Comparison of ENCODE assay signal across 11 cellular contexts in genomic region chr1:206930210-206930798, GRCh38. TPM values are rescaled to one million over a fixed set of nuclear protein-coding genes. Genes with fewer than 3 reads are reported as not detected.
DNase-seq lines count a peak whose midpoint lies in the region; ATAC-seq and TF ChIP-seq lines count a peak whose summit lies in the region.
"Had no signal": no experiment of that assay in that cellular context is flagged by ENCODE, and none has a peak within 500 bp of the region (broad histone marks: within the 10 kb centered on the region; RNA-seq: fewer than 3 reads in every experiment).

No MANE protein-coding gene starts in this region.

- H3K36me3 Mint-ChIP-seq in CD8-positive, alpha-beta T cell: no peaks in the 10 kb centered on the region
- H3K36me3 Mint-ChIP-seq in activated T-helper 17 cell treated with anti-CD3 and anti-CD28 coated beads, Interleukin-2, amount 50 U/mL, for 72 hours (ENCODE audit: low read depth): no peaks in the 10 kb centered on the region

- peaks cover 52% of the 10 kb centered on the region for H3K4me1 ChIP-seq in CD8-positive, alpha-beta T cell (ENCODE audit: insufficient read depth, low read length)
- H3K4me1 ChIP-seq: adrenal gland had no signal

- intact Hi-C loops in CD8-positive, alpha-beta T cell (cut with DNase I, micrococcal nuclease): loop anchor here in 1 of 2 experiments (5.0 kb wide), 1 partner anchor 147 kb away; no protein-coding TSS in a partner anchor

- H3K27me3 ChIP-seq in CD8-positive, alpha-beta T cell (ENCODE audit: insufficient read depth, low read length): no peaks in the 10 kb centered on the region
- H3K27me3 ChIP-seq: adrenal gland had no signal

- H3K27ac Mint-ChIP-seq in CD8-positive, alpha-beta T cell: peak overlapping the region; percentile 90
- H3K27ac Mint-ChIP-seq in activated T-helper 17 cell treated with anti-CD3 and anti-CD28 coated beads, Interleukin-2, amount 50 U/mL, for 72 hours: peak overlapping the region; percentile 93

- CTCF ChIA-PET in CD8-positive, alpha-beta T cell (lab: Charles Lee): interaction anchor here (1.2 to 15.7 kb wide), 8 partner anchors 13 to 271 kb away, joined by 3 to 395 read pairs (median 68); partner anchors contain the start of genes FCMR and IL20

- TF ChIP-seq CTCF in CD8-positive, alpha-beta T cell (IDR thresholded peaks at IDR 0.05): no peak

- peaks cover 63% of the 10 kb centered on the region for H3K4me1 Mint-ChIP-seq in CD8-positive, alpha-beta T cell (ENCODE audit: low read depth)
- H3K4me1 Mint-ChIP-seq in activated T-helper 17 cell treated with anti-CD3 and anti-CD28 coated beads, Interleukin-2, amount 50 U/mL, for 72 hours: peaks cover 21% of the 10 kb centered on the region

- peak overlapping the region; percentile 18 for H3K27ac ChIP-seq in CD8-positive, alpha-beta T cell (ENCODE audit: low read depth, low read length)
- H3K27ac ChIP-seq: adrenal gland had no signal

- no peaks in the 10 kb centered on the region for H3K36me3 ChIP-seq in CD8-positive, alpha-beta T cell (ENCODE audit: insufficient read depth, low read length)
- H3K36me3 ChIP-seq: adrenal gland had no signal

- DNase-seq in CD8-positive, alpha-beta T cell: peak in 4 of 7 experiments; percentile 34 to 67 (median 46)
- DNase-seq in SHP77 (lab: John Stamatoyannopoulos, UW) (no peak), HK-2 (ENCODE audit: unreplicated experiment) (no peak), NCI-H2107 (lab: John Stamatoyannopoulos, UW) (no peak), NCI-H1930 (lab: John Stamatoyannopoulos, UW) (no peak)

- POLR2A ChIA-PET in CD8-positive, alpha-beta T cell (lab: Charles Lee): interaction anchor here (0.6 to 10.8 kb wide), 6 partner anchors 8 to 196 kb away, joined by 3 to 123 read pairs (median 10); partner anchors contain the start of gene FCMR

- no peaks in the 10 kb centered on the region for H3K9me3 Mint-ChIP-seq in CD8-positive, alpha-beta T cell
- H3K9me3 Mint-ChIP-seq in activated T-helper 17 cell treated with anti-CD3 and anti-CD28 coated beads, Interleukin-2, amount 50 U/mL, for 72 hours: no peaks in the 10 kb centered on the region

- H3K27me3 Mint-ChIP-seq in CD8-positive, alpha-beta T cell (ENCODE audit: low read depth): no peaks in the 10 kb centered on the region
- no peaks in the 10 kb centered on the region for H3K27me3 Mint-ChIP-seq in activated T-helper 17 cell treated with anti-CD3 and anti-CD28 coated beads, Interleukin-2, amount 50 U/mL, for 72 hours

- H3K9me3 ChIP-seq in CD8-positive, alpha-beta T cell (ENCODE audit: low read length): no peaks in the 10 kb centered on the region
- H3K9me3 ChIP-seq: adrenal gland had no signal

- H3K4me3 ChIP-seq in CD8-positive, alpha-beta T cell (ENCODE audit: low read depth, low read length): no peak overlapping the region
- H3K4me3 ChIP-seq: adrenal gland had no signal

- peak; percentile 53 for TF ChIP-seq POLR2A in GM19099 (IDR thresholded peaks at IDR 0.05; ENCODE audit: extremely low read depth, insufficient read length, low read depth)

- H3K4me3 Mint-ChIP-seq in CD8-positive, alpha-beta T cell: peak overlapping the region; percentile 51
- H3K4me3 Mint-ChIP-seq in activated T-helper 17 cell treated with anti-CD3 and anti-CD28 coated beads, Interleukin-2, amount 50 U/mL, for 72 hours: peak overlapping the region; percentile 83

- peak; percentile 32 for ATAC-seq in CD8-positive, alpha-beta T cell
- ATAC-seq in HG03103 (IDR thresholded peaks at IDR 0.05; ENCODE audit: low read depth, unreplicated experiment): peak; percentile 69
- ATAC-seq in activated T-helper 17 cell treated with anti-CD3 and anti-CD28 coated beads, Interleukin-2, amount 50 U/mL, for 72 hours (replicated peaks): peak; percentile 81
- ATAC-seq: HCT116 had no signal

RNA-seq across cellular contexts. Expression of gene FCMR, which starts 8.6 kb away (rescaled TPM):
- total RNA-seq in CD8-positive, alpha-beta T cell: 100 to 1,000 TPM; 119 to 133 TPM
- total RNA-seq in activated T-helper 17 cell treated with anti-CD3 and anti-CD28 coated beads, Interleukin-2, amount 50 U/mL, for 72 hours: 10 to 100 TPM; 22.7 to 74.0 TPM

RNA-seq across cellular contexts. Expression of gene PIGR, which starts 16.0 kb away (rescaled TPM):
- total RNA-seq in CD8-positive, alpha-beta T cell: not detected
- under 1 TPM in 1 of 2 donors, not detected in 1; 0.34 TPM for total RNA-seq in activated T-helper 17 cell treated with anti-CD3 and anti-CD28 coated beads, Interleukin-2, amount 50 U/mL, for 72 hours

RNA-seq across cellular contexts. Expression of gene IL24, which starts 33.1 kb away (rescaled TPM):
- total RNA-seq in CD8-positive, alpha-beta T cell: not detected
- 1 to 10 TPM in 1 of 2 donors, under 1 TPM in 1; 0.15 to 4.6 TPM for total RNA-seq in activated T-helper 17 cell treated with anti-CD3 and anti-CD28 coated beads, Interleukin-2, amount 50 U/mL, for 72 hours
- total RNA-seq: adrenal gland, liver had no signal

RNA-seq across cellular contexts. Expression of gene FCAMR, which starts 40.0 kb away (rescaled TPM):
- total RNA-seq in CD8-positive, alpha-beta T cell: not detected
- total RNA-seq in activated T-helper 17 cell treated with anti-CD3 and anti-CD28 coated beads, Interleukin-2, amount 50 U/mL, for 72 hours: not detected
- total RNA-seq: adrenal gland had no signal

Comparison
In these comparisons a context has a peak if more than half of its experiments do, and no peak if none do; other contexts are left out.
1. DNase-seq: peak in CD8-positive, alpha-beta T cell (4 of 7); none in SHP77 (0 of 2), HK-2 (single experiment), NCI-H2107 (single experiment) and NCI-H1930 (0 of 2).
2. Peak in every context shown above with its lines, with median percentiles within 50 percentile points of each other: ATAC-seq.